ENCODE assay signal across 18 cellular contexts in genomic region chr13:50697746-50698526, GRCh38.
DNase-seq lines count a peak whose midpoint lies in the region; ATAC-seq and TF ChIP-seq lines count a peak whose summit lies in the region.
"Had no signal": no experiment of that assay in that cellular context is flagged by ENCODE, and none has a peak within 500 bp of the region (broad histone marks: within the 10 kb centered on the region; RNA-seq: fewer than 3 reads in every experiment).

No MANE protein-coding gene starts in this region.

- intact Hi-C loops in right cardiac atrium (cut with DNase I) (no loop called here), Right ventricle myocardium superior (cut with DNase I) (no loop called here), spleen (cut with DNase I; ENCODE audit: low total_unique reads) (no loop called here)

- no peaks in the 10 kb centered on the region for H3K27me3 ChIP-seq in right cardiac atrium (ENCODE audit: control insufficient read depth, insufficient read depth)
- no peaks in the 10 kb centered on the region for H3K27me3 ChIP-seq in hepatocyte
- H3K27me3 ChIP-seq in spleen (replicated peaks in 1 of 7): no peaks in the 10 kb centered on the region
- H3K27me3 ChIP-seq: colonic mucosa, foreskin keratinocyte had no signal

- no peak for TF ChIP-seq POLR2A in spleen (IDR thresholded peaks at IDR 0.05)

- no peak overlapping the region for H3K4me2 ChIP-seq in hepatocyte

- H3K4me1 ChIP-seq in right cardiac atrium (ENCODE audit: control insufficient read depth, insufficient read depth, low read length): peaks cover 3% of the 10 kb centered on the region
- H3K4me1 ChIP-seq in hepatocyte (ENCODE audit: insufficient read depth): peaks cover 27% of the 10 kb centered on the region
- H3K4me1 ChIP-seq in spleen: peaks cover 0 to 12% (median 2%) of the 10 kb centered on the region in 6 donors
- H3K4me1 ChIP-seq: colonic mucosa, foreskin keratinocyte had no signal

- H2AFZ ChIP-seq in hepatocyte: no peak overlapping the region

- no peaks in the 10 kb centered on the region for H3K36me3 ChIP-seq in hepatocyte (replicated peaks; ENCODE audit: insufficient read depth, low read depth)
- no peaks in the 10 kb centered on the region for H3K36me3 ChIP-seq in spleen
- H3K36me3 ChIP-seq: colonic mucosa had no signal

- 33% methylated on average over 4 of the region's 4 CpGs for WGBS in right cardiac atrium
- WGBS in hepatocyte (ENCODE audit: low lambda C conversion rate, missing lambda C conversion rate): 34% methylated on average over 4 of the region's 4 CpGs
- 62 to 77% (median 67%) methylated on average over 4 of the region's 4 CpGs for WGBS in spleen, 5 donors

- H3K4me3 ChIP-seq in right cardiac atrium (ENCODE audit: low read length) (no peak overlapping the region), hepatocyte (no peak overlapping the region), spleen (no peak overlapping the region)
- H3K4me3 ChIP-seq: colonic mucosa had no signal

- DNase-seq in right cardiac atrium (no peak), Right ventricle myocardium superior (no peak), NCI-H774 (lab: John Stamatoyannopoulos, UW) (peak; percentile 26), hepatocyte (ENCODE audit: low spot score) (peak; percentile 33), SKM-1 treated with dmso at 0.1 percent for 144 hours (lab: John Stamatoyannopoulos, UW; ENCODE audit: unreplicated experiment) (no peak), spleen (no peak), ACHN (no peak)
- DNase-seq: activated CD4-positive, alpha-beta T cell treated with anti-CD3 and anti-CD28 coated beads for 36 hours; activated CD8-positive, alpha-beta memory T cell treated with anti-CD3 and anti-CD28 coated beads, Interleukin-2, amount 10 ng/mL, durations not matched to agents 7 days and 5 days; activated naive CD8-positive, alpha-beta T cell treated with anti-CD3 and anti-CD28 coated beads for 36 hours; CD4-positive, CD25-positive, alpha-beta regulatory T cell; colonic mucosa; foreskin keratinocyte; MM.1S; NCI-H2029 treated with DMSO at 0.1 percent for 48 hours; NK-92 treated with Interleukin-12 subunit alpha and Interleukin-12 subunit beta, amount 100 ng/mL, for 24 hours; stimulated activated CD8-positive, alpha-beta memory T cell treated with anti-CD3 and anti-CD28 coated beads, Interleukin-4, amount 100 ng/mL, for 48 hours had no signal

- no peak for TF ChIP-seq CTCF in hepatocyte (IDR thresholded peaks at IDR 0.05; ENCODE audit: poor library complexity)
- TF ChIP-seq CTCF in spleen (IDR thresholded peaks at IDR 0.05 in 8 of 11, conservative IDR thresholded peaks at IDR 0.05 in 3 of 11): no peak

- no peaks in the 10 kb centered on the region for H3K9me2 ChIP-seq in hepatocyte (replicated peaks; ENCODE audit: insufficient read depth)

- in situ Hi-C loops in ACHN (cut with HindIII; ENCODE audit: low pct_ligation_motif_present, low pct_unique_long_range_greater_than_20kb, low sequenced_read_pairs): no loop called here

- peak in 1 of 2 donors; percentile 42 for ATAC-seq in right cardiac atrium
- no peak for ATAC-seq in Right ventricle myocardium superior (ENCODE audit: poor library complexity)
- ATAC-seq: activated CD4-positive, alpha-beta T cell treated with anti-CD3 and anti-CD28 coated beads for 36 hours; activated CD8-positive, alpha-beta memory T cell treated with anti-CD3 and anti-CD28 coated beads, Interleukin-2, amount 10 ng/mL, durations not matched to agents 7 days and 5 days; activated T-helper 17 cell treated with anti-CD3 and anti-CD28 coated beads, Interleukin-2, amount 50 U/mL, for 72 hours; foreskin keratinocyte had no signal

- no peaks in the 10 kb centered on the region for H4K20me1 ChIP-seq in hepatocyte (ENCODE audit: insufficient read depth, poor library complexity, severe bottlenecking)

- H3K27ac ChIP-seq in right cardiac atrium (ENCODE audit: low read length) (peak overlapping the region; percentile 70), hepatocyte (peak overlapping the region; percentile 31), spleen (no peak overlapping the region)
- H3K27ac ChIP-seq: colonic mucosa, foreskin keratinocyte had no signal

- H3K79me2 ChIP-seq in hepatocyte: no peaks in the 10 kb centered on the region

- H3K9me3 ChIP-seq in right cardiac atrium (ENCODE audit: control insufficient read depth, low read length) (no peaks in the 10 kb centered on the region), hepatocyte (ENCODE audit: low read depth) (no peaks in the 10 kb centered on the region), spleen (no peaks in the 10 kb centered on the region)
- H3K9me3 ChIP-seq: colonic mucosa had no signal

Comparison
In these comparisons a context has a peak if more than half of its experiments do, and no peak if none do; other contexts are left out.
1. DNase-seq: peak in NCI-H774 (single experiment) and hepatocyte (single experiment); none in right cardiac atrium (0 of 3), Right ventricle myocardium superior (single experiment), SKM-1 treated with dmso at 0.1 percent for 144 hours (single experiment), spleen (single experiment) and ACHN (single experiment).
2. H3K27ac ChIP-seq: peak in right cardiac atrium (single experiment) and hepatocyte (single experiment); none in spleen (0 of 8).